In the genomic region with DNA sequence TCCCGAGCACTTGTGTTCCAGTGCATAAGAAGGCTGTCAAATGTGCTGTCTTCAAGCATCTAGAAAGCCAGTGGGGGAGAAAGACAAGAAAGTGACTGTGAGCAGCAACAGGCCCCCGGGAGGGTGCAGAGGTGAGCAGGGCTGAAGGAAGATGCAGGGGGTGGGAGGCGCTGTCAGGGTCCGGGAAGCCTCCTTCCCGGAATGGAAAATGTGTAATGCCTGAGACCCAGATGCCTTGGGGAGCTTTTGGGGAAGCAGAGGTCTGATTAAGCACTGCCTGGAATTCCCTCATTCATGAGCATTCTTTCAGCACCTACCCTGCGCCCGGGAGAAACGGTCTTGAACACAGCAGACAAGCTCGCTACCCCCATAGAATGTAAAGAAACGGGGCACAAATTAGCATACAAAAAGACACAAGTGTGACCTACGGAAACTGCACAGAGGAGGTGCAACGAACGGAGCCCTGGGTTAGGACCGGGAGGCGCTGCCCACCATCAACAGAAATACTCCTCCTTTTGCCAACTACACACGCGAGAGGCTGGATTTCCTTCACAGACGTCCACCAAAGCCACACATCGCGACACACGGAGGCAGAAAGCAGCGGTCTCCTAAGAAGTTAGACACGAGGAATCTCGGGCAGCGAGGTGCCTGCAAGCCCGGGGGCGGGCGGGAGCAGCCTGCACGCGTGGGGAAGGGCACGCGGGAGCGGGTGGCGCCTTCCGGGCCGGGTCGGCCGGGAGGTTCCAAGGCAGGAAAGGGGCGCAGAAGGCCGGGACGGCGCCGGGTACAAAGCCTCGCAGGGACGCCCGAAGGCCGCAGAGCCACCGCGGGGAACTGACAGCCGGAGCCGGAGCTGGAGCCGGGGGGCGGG, we compare ENCODE assay signal across 8 cellular contexts. TPM values are rescaled to one million over a fixed set of nuclear protein-coding genes. Genes with fewer than 3 reads are reported as not detected.
DNase-seq lines count a peak whose midpoint lies in the region; ATAC-seq and TF ChIP-seq lines count a peak whose summit lies in the region.

No MANE protein-coding gene starts in this region.

- intact Hi-C loops in activated T-helper 2 cell treated with anti-CD3 and anti-CD28 coated beads, Interferon-gamma antibody, Interleukin-2, Interleukin-4, amounts not matched to agents 10 μg/mL and 5 μg/mL and 100 μg/mL, durations not matched to agents 14 hours and 24 hours and 36 hours (cut with micrococcal nuclease): loop anchor here (5.0 kb wide), 1 partner anchor 206 kb away; the partner anchor contains the start of gene RPL22

- DNase-seq in D341Med (ENCODE audit: low spot score): peak; percentile 81
- peak; percentile 17 to 26 for DNase-seq in Kasumi-1 (lab: John Stamatoyannopoulos, UW)
- DNase-seq in activated T-helper 2 cell treated with anti-CD3 and anti-CD28 coated beads, Interferon-gamma antibody, Interleukin-2, Interleukin-4, amounts not matched to agents 10 μg/mL and 5 μg/mL and 100 μg/mL, durations not matched to agents 14 hours and 24 hours and 36 hours (ENCODE audit: low spot score): peak; percentile 34
- DNase-seq in glomerular visceral epithelial cell (ENCODE audit: extremely low spot score): peak; percentile 21
- DNase-seq in osteocyte (ENCODE audit: extremely low spot score, unreplicated experiment): no peak
- no peak for DNase-seq in inferior parietal cortex (ENCODE audit: extremely low spot score)

- ATAC-seq in HG02938 (IDR thresholded peaks at IDR 0.05; ENCODE audit: unreplicated experiment): no peak
- ATAC-seq in HG02571 (IDR thresholded peaks at IDR 0.05; ENCODE audit: unreplicated experiment): no peak

- H3K27ac Mint-ChIP-seq in activated T-helper 2 cell treated with anti-CD3 and anti-CD28 coated beads, Interferon-gamma antibody, Interleukin-2, Interleukin-4, amounts not matched to agents 10 μg/mL and 5 μg/mL and 100 μg/mL, durations not matched to agents 14 hours and 24 hours and 36 hours: peak overlapping the region; percentile 63
- peak overlapping the region; percentile 51 for H3K27ac Mint-ChIP-seq in osteocyte (ENCODE audit: unreplicated experiment)

- no peaks in the 10 kb centered on the region for H3K27me3 Mint-ChIP-seq in activated T-helper 2 cell treated with anti-CD3 and anti-CD28 coated beads, Interferon-gamma antibody, Interleukin-2, Interleukin-4, amounts not matched to agents 10 μg/mL and 5 μg/mL and 100 μg/mL, durations not matched to agents 14 hours and 24 hours and 36 hours (ENCODE audit: low read depth)
- H3K27me3 Mint-ChIP-seq in osteocyte (ENCODE audit: unreplicated experiment): no peaks in the 10 kb centered on the region

- no peak for TF ChIP-seq CTCF in osteocyte (IDR thresholded peaks at IDR 0.05)

- peaks cover 14% of the 10 kb centered on the region for H3K36me3 Mint-ChIP-seq in activated T-helper 2 cell treated with anti-CD3 and anti-CD28 coated beads, Interferon-gamma antibody, Interleukin-2, Interleukin-4, amounts not matched to agents 10 μg/mL and 5 μg/mL and 100 μg/mL, durations not matched to agents 14 hours and 24 hours and 36 hours (ENCODE audit: low read depth)
- H3K36me3 Mint-ChIP-seq in osteocyte (ENCODE audit: unreplicated experiment): no peaks in the 10 kb centered on the region

- H3K4me1 Mint-ChIP-seq in activated T-helper 2 cell treated with anti-CD3 and anti-CD28 coated beads, Interferon-gamma antibody, Interleukin-2, Interleukin-4, amounts not matched to agents 10 μg/mL and 5 μg/mL and 100 μg/mL, durations not matched to agents 14 hours and 24 hours and 36 hours (ENCODE audit: low read depth): peaks cover 22% of the 10 kb centered on the region
- peaks cover 18% of the 10 kb centered on the region for H3K4me1 Mint-ChIP-seq in osteocyte (ENCODE audit: unreplicated experiment)

- no peaks in the 10 kb centered on the region for H3K9me3 Mint-ChIP-seq in activated T-helper 2 cell treated with anti-CD3 and anti-CD28 coated beads, Interferon-gamma antibody, Interleukin-2, Interleukin-4, amounts not matched to agents 10 μg/mL and 5 μg/mL and 100 μg/mL, durations not matched to agents 14 hours and 24 hours and 36 hours
- H3K9me3 Mint-ChIP-seq in osteocyte (ENCODE audit: unreplicated experiment): no peaks in the 10 kb centered on the region

- H3K4me3 Mint-ChIP-seq in activated T-helper 2 cell treated with anti-CD3 and anti-CD28 coated beads, Interferon-gamma antibody, Interleukin-2, Interleukin-4, amounts not matched to agents 10 μg/mL and 5 μg/mL and 100 μg/mL, durations not matched to agents 14 hours and 24 hours and 36 hours (ENCODE audit: low read depth): peak overlapping the region; percentile 85
- peak overlapping the region; percentile 87 for H3K4me3 Mint-ChIP-seq in osteocyte (ENCODE audit: unreplicated experiment)

RNA-seq across cellular contexts. Expression of gene NPHP4, which starts 1.1 kb away (rescaled TPM):
- 19.0 and 20.2 TPM in 2 replicates for total RNA-seq in activated T-helper 2 cell treated with anti-CD3 and anti-CD28 coated beads, Interferon-gamma antibody, Interleukin-2, Interleukin-4, amounts not matched to agents 10 μg/mL and 5 μg/mL and 100 μg/mL, durations not matched to agents 14 hours and 24 hours and 36 hours
- total RNA-seq in osteocyte: 11.1 and 12.8 TPM in 2 replicates

RNA-seq across cellular contexts. Expression of gene KCNAB2, which starts 54.5 kb away (rescaled TPM):
- 307 and 312 TPM in 2 replicates for total RNA-seq in activated T-helper 2 cell treated with anti-CD3 and anti-CD28 coated beads, Interferon-gamma antibody, Interleukin-2, Interleukin-4, amounts not matched to agents 10 μg/mL and 5 μg/mL and 100 μg/mL, durations not matched to agents 14 hours and 24 hours and 36 hours
- 9.3 and 10.4 TPM in 2 replicates for total RNA-seq in osteocyte

Comparison
In these comparisons a context has a peak if more than half of its experiments do, and no peak if none do; other contexts are left out.
1. DNase-seq: peak in D341Med (single experiment), Kasumi-1 (2 of 2), activated T-helper 2 cell treated with anti-CD3 and anti-CD28 coated beads, Interferon-gamma antibody, Interleukin-2, Interleukin-4, amounts not matched to agents 10 μg/mL and 5 μg/mL and 100 μg/mL, durations not matched to agents 14 hours and 24 hours and 36 hours (single experiment) and glomerular visceral epithelial cell (single experiment); none in osteocyte (single experiment) and inferior parietal cortex (single experiment).
2. RNA of gene KCNAB2, which starts 54.5 kb away (total RNA-seq): 307 to 312 TPM in activated T-helper 2 cell treated with anti-CD3 and anti-CD28 coated beads, Interferon-gamma antibody, Interleukin-2, Interleukin-4, amounts not matched to agents 10 μg/mL and 5 μg/mL and 100 μg/mL, durations not matched to agents 14 hours and 24 hours and 36 hours; 9.3 to 10.4 TPM in osteocyte; every median in the first group is over 10 times any median in the second.